Comparison of ENCODE assay signal across 16 cellular contexts in the genomic region with DNA sequence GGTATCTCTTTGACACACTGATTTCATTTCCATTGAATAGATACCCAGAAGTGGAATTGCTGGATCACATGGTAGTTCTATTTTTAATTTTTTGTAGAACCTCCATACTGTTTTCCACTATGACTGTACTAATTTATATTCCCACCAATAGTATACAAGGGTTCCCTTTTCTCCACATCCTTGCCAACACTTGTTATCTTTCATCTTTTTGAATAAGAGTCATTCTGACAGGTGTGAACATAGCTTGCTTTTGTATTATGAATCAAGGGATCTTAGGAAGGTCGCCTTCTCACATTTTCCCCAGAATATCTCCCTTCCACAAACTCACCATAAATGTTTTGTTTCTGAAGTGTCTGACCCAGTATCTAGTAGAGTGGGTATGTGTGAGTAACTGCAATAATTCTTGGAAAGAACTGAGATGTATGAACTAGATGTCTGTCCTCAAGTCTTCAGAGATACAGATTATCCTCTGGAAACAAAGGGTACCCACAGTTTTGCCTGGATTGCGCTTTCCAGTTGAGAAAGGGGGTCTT. TPM values are rescaled to one million over a fixed set of nuclear protein-coding genes. Genes with fewer than 3 reads are reported as not detected.
DNase-seq lines count a peak whose midpoint lies in the region; ATAC-seq and TF ChIP-seq lines count a peak whose summit lies in the region.
"Had no signal": no experiment of that assay in that cellular context is flagged by ENCODE, and none has a peak within 500 bp of the region (broad histone marks: within the 10 kb centered on the region; RNA-seq: fewer than 3 reads in every experiment).

No MANE protein-coding gene starts in this region.

- H3K9me3 Mint-ChIP-seq in stimulated activated naive CD8-positive, alpha-beta T cell treated with anti-CD3 and anti-CD28 coated beads, Interleukin-15, amount 100 ng/mL, for 72 hours, result no peaks in the 10 kb centered on the region
- H3K9me3 Mint-ChIP-seq in brain (no peaks in the 10 kb centered on the region), nephron (no peaks in the 10 kb centered on the region)
- H3K9me3 Mint-ChIP-seq: CD8-positive, alpha-beta memory T cell; naive thymus-derived CD8-positive, alpha-beta T cell had no signal

- peak overlapping the region in 1 of 2 donors; percentile 18 for H3K27ac Mint-ChIP-seq in stimulated activated naive CD8-positive, alpha-beta T cell treated with anti-CD3 and anti-CD28 coated beads, Interleukin-15, amount 100 ng/mL, for 72 hours
- H3K27ac Mint-ChIP-seq in brain, result peak overlapping the region in 4 of 5 experiments; percentile 78 to 96 (median 86)
- H3K27ac Mint-ChIP-seq in nephron, result peak overlapping the region in 2 of 3 experiments; percentile 91 to 93
- H3K27ac Mint-ChIP-seq: CD8-positive, alpha-beta memory T cell had no signal

- DNase-seq in stimulated activated naive CD8-positive, alpha-beta T cell treated with anti-CD3 and anti-CD28 coated beads, Interleukin-15, Interleukin-2, amounts not matched to agents 100 U/mL and 50 U/mL, for 24 hours, result no peak
- DNase-seq in stimulated activated naive CD8-positive, alpha-beta T cell treated with anti-CD3 and anti-CD28 coated beads, Interleukin-15, amount 100 ng/mL, for 72 hours, result no peak
- DNase-seq in retina (no peak), NCI-H524 treated with DMSO at 0.1 percent for 48 hours (lab: John Stamatoyannopoulos, UW) (no peak), NOMO-1 treated with DMSO at 0.1 percent for 48 hours (lab: John Stamatoyannopoulos, UW; ENCODE audit: unreplicated experiment) (no peak)
- no peak for DNase-seq in stimulated activated CD4-positive, alpha-beta T cell treated with anti-CD3 and anti-CD28 coated beads, Interleukin-4, amount 100 ng/mL, for 1 hour
- DNase-seq: CD8-positive, alpha-beta memory T cell; foreskin melanocyte; kidney; naive thymus-derived CD8-positive, alpha-beta T cell; NCI-H1930; RPMI8226; stimulated activated CD4-positive, alpha-beta T cell treated with anti-CD3 and anti-CD28 coated beads, Interleukin-1b, Interleukin-23, amount 100 ng/mL, for 48 hours; T-helper 9 cell had no signal

- peaks cover 15% of the 10 kb centered on the region for H3K4me1 Mint-ChIP-seq in stimulated activated naive CD8-positive, alpha-beta T cell treated with anti-CD3 and anti-CD28 coated beads, Interleukin-15, amount 100 ng/mL, for 72 hours
- H3K4me1 Mint-ChIP-seq in brain, result peaks cover 55% of the 10 kb centered on the region
- peaks cover 50% of the 10 kb centered on the region for H3K4me1 Mint-ChIP-seq in nephron
- H3K4me1 Mint-ChIP-seq: CD8-positive, alpha-beta memory T cell had no signal

- ATAC-seq in stimulated activated naive CD8-positive, alpha-beta T cell treated with anti-CD3 and anti-CD28 coated beads, Interleukin-15, Interleukin-2, amounts not matched to agents 100 U/mL and 50 U/mL, for 24 hours, result peak; percentile 65
- ATAC-seq in stimulated activated naive CD8-positive, alpha-beta T cell treated with anti-CD3 and anti-CD28 coated beads, Interleukin-15, amount 100 ng/mL, for 72 hours, result no peak
- ATAC-seq: naive thymus-derived CD8-positive, alpha-beta T cell had no signal

- H3K36me3 Mint-ChIP-seq in brain, result no peaks in the 10 kb centered on the region
- no peaks in the 10 kb centered on the region for H3K36me3 Mint-ChIP-seq in nephron (ENCODE audit: low read depth)
- H3K36me3 Mint-ChIP-seq: CD8-positive, alpha-beta memory T cell; naive thymus-derived CD8-positive, alpha-beta T cell had no signal

- peaks cover 8% of the 10 kb centered on the region for H3K27me3 Mint-ChIP-seq in stimulated activated naive CD8-positive, alpha-beta T cell treated with anti-CD3 and anti-CD28 coated beads, Interleukin-15, amount 100 ng/mL, for 72 hours
- peaks cover 4% of the 10 kb centered on the region for H3K27me3 Mint-ChIP-seq in brain
- no peaks in the 10 kb centered on the region for H3K27me3 Mint-ChIP-seq in nephron (ENCODE audit: low read depth)

- TF ChIP-seq CTCF in brain (conservative IDR thresholded peaks at IDR 0.05) (no peak), nephron (IDR thresholded peaks at IDR 0.05; ENCODE audit: unreplicated experiment in 3 of 3) (no peak)

- no peak overlapping the region for H3K4me3 Mint-ChIP-seq in stimulated activated naive CD8-positive, alpha-beta T cell treated with anti-CD3 and anti-CD28 coated beads, Interleukin-15, amount 100 ng/mL, for 72 hours
- H3K4me3 Mint-ChIP-seq in brain, result peak overlapping the region in 1 of 5 experiments; percentile 15
- no peak overlapping the region for H3K4me3 Mint-ChIP-seq in nephron
- H3K4me3 Mint-ChIP-seq: CD8-positive, alpha-beta memory T cell; naive thymus-derived CD8-positive, alpha-beta T cell had no signal

RNA-seq across cellular contexts. Expression of gene SP3, which starts 17.1 kb away (rescaled TPM):
- polyA plus RNA-seq in brain (ENCODE audit: insufficient read depth, low read depth, low replicate concordance), result 21.2 TPM
